In the genomic region with DNA sequence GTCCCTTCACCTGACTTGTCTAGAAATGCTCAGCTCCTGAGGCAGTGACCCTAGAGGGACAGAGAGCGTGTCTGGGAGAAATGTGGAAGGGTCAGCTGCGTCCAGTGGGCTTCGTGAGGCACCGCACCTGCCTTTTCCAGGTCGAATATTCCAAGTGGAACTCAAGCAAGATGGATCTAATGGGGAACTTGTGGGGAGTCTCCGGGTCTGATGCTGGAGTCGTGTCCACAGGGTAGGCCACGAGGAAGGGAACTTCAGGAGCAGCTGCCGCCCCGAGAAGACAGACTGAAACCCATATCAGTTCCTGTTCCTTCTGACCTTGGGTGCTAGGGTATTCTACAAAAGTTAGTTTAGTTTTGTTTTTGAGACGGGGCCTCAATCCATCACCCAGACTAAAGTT, we compare ENCODE assay signal across 32 cellular contexts.
"Had no signal": no experiment of that assay in that cellular context is flagged by ENCODE, and none has a peak within 500 bp of the region (broad histone marks: within the 10 kb centered on the region; RNA-seq: fewer than 3 reads in every experiment).

No MANE protein-coding gene starts in this region.

- H2AFZ ChIP-seq: neural progenitor cell, parathyroid adenoma had no signal

- H3K9ac ChIP-seq: neural progenitor cell, parathyroid adenoma had no signal

- H3K27ac Mint-ChIP-seq: activated CD4-positive, alpha-beta T cell treated with anti-CD3 and anti-CD28 coated beads for 36 hours; activated CD8-positive, alpha-beta memory T cell treated with anti-CD3 and anti-CD28 coated beads, Interleukin-2, amount 10 ng/mL, durations not matched to agents 7 days and 5 days; activated CD8-positive, alpha-beta T cell treated with anti-CD3 and anti-CD28 coated beads, Interleukin-2, amount 10 ng/mL, durations not matched to agents 7 days and 5 days; activated naive CD8-positive, alpha-beta T cell treated with anti-CD3 and anti-CD28 coated beads for 36 hours; brain; neural progenitor cell; stimulated activated memory B cell treated with anti-CD40 and anti-IgM and Interleukin-4, amounts not matched to agents 10 μg/mL and 1 μg/mL and 100 μg/mL, for 72 hours; stimulated activated naive CD8-positive, alpha-beta T cell treated with anti-CD3 and anti-CD28 coated beads, Interleukin-15, amount 100 ng/mL, for 72 hours had no signal

- H3K79me2 ChIP-seq: parathyroid adenoma had no signal

- ATAC-seq: activated CD4-positive, alpha-beta T cell treated with anti-CD3 and anti-CD28 coated beads for 36 hours; activated CD8-positive, alpha-beta memory T cell treated with anti-CD3 and anti-CD28 coated beads, Interleukin-2, amount 10 ng/mL, durations not matched to agents 7 days and 5 days; activated CD8-positive, alpha-beta T cell treated with anti-CD3 and anti-CD28 coated beads, Interleukin-2, amount 10 ng/mL, durations not matched to agents 7 days and 5 days; activated T-cell treated with anti-CD3 and anti-CD28 coated beads, Interleukin-2, amount 50 U/mL, for 72 hours; gastroesophageal sphincter; left colon; naive thymus-derived CD8-positive, alpha-beta T cell; psoas muscle; stimulated activated memory B cell treated with anti-CD40 and anti-IgM and Interleukin-4, amounts not matched to agents 10 μg/mL and 1 μg/mL and 100 μg/mL, for 72 hours; stimulated activated naive CD8-positive, alpha-beta T cell treated with anti-CD3 and anti-CD28 coated beads, Interleukin-15, amount 100 ng/mL, for 72 hours had no signal

- H3K4me3 ChIP-seq: ascending aorta, coronary artery, gastroesophageal sphincter, neural progenitor cell, psoas muscle, smooth muscle cell, upper lobe of left lung, vagina had no signal

- DNase-seq: activated CD4-positive, alpha-beta T cell treated with anti-CD3 and anti-CD28 coated beads for 36 hours; activated CD4-positive, CD25-positive, alpha-beta regulatory T cell; activated CD8-positive, alpha-beta memory T cell treated with anti-CD3 and anti-CD28 coated beads, Interleukin-2, amount 10 ng/mL, durations not matched to agents 7 days and 5 days; activated CD8-positive, alpha-beta T cell treated with anti-CD3 and anti-CD28 coated beads, Interleukin-2, amount 10 ng/mL, durations not matched to agents 7 days and 5 days; activated naive CD4-positive, alpha-beta T cell treated with Interleukin-2 at 50 U/mL for 16 hours; activated naive CD8-positive, alpha-beta T cell treated with anti-CD3 and anti-CD28 coated beads for 36 hours; activated T-cell treated with anti-CD3 and anti-CD28 coated beads, Interleukin-2, amount 50 U/mL, for 72 hours; head of caudate nucleus; hippocampal formation; kidney; left colon; mammary epithelial cell; midbrain; naive thymus-derived CD8-positive, alpha-beta T cell; occipital lobe; psoas muscle; stimulated activated CD4-positive, alpha-beta T cell treated with anti-CD3 and anti-CD28 coated beads, Interleukin-1b, Interleukin-23, amount 100 ng/mL, for 48 hours; stimulated activated CD4-positive, alpha-beta T cell treated with anti-CD3 and anti-CD28 coated beads, Interleukin-4, amount 100 ng/mL, for 4 hours; stimulated activated CD8-positive, alpha-beta memory T cell treated with anti-CD3 and anti-CD28 coated beads, Interleukin-4, amount 100 ng/mL, for 48 hours; stimulated activated naive CD8-positive, alpha-beta T cell treated with anti-CD3 and anti-CD28 coated beads, Interleukin-15, amount 100 ng/mL, for 72 hours; substantia nigra; T-helper 2 cell; upper lobe of left lung had no signal

- H3K4me3 Mint-ChIP-seq: activated CD4-positive, alpha-beta T cell treated with anti-CD3 and anti-CD28 coated beads for 36 hours; activated CD8-positive, alpha-beta memory T cell treated with anti-CD3 and anti-CD28 coated beads, Interleukin-2, amount 10 ng/mL, durations not matched to agents 7 days and 5 days; activated CD8-positive, alpha-beta T cell treated with anti-CD3 and anti-CD28 coated beads, Interleukin-2, amount 10 ng/mL, durations not matched to agents 7 days and 5 days; activated naive CD8-positive, alpha-beta T cell treated with anti-CD3 and anti-CD28 coated beads for 36 hours; stimulated activated memory B cell treated with anti-CD40 and anti-IgM and Interleukin-4, amounts not matched to agents 10 μg/mL and 1 μg/mL and 100 μg/mL, for 72 hours had no signal

- H3K36me3 Mint-ChIP-seq: activated CD8-positive, alpha-beta memory T cell treated with anti-CD3 and anti-CD28 coated beads, Interleukin-2, amount 10 ng/mL, durations not matched to agents 7 days and 5 days; activated naive CD8-positive, alpha-beta T cell treated with anti-CD3 and anti-CD28 coated beads for 36 hours; brain; naive thymus-derived CD8-positive, alpha-beta T cell; neural progenitor cell; stimulated activated memory B cell treated with anti-CD40 and anti-IgM and Interleukin-4, amounts not matched to agents 10 μg/mL and 1 μg/mL and 100 μg/mL, for 72 hours had no signal

- H3K27ac ChIP-seq: ascending aorta, coronary artery, neural progenitor cell, parathyroid adenoma, psoas muscle, upper lobe of left lung, vagina had no signal

- H3K27me3 ChIP-seq: vagina had no signal

- H3K4me2 ChIP-seq: neural progenitor cell, smooth muscle cell had no signal

- H3K9me3 Mint-ChIP-seq: activated naive CD8-positive, alpha-beta T cell treated with anti-CD3 and anti-CD28 coated beads for 36 hours; activated T-cell treated with anti-CD3 and anti-CD28 coated beads, Interleukin-2, amount 50 U/mL, for 72 hours; naive thymus-derived CD8-positive, alpha-beta T cell; stimulated activated naive CD8-positive, alpha-beta T cell treated with anti-CD3 and anti-CD28 coated beads, Interleukin-15, amount 100 ng/mL, for 72 hours had no signal
